Comparison of ENCODE assay signal across 37 cellular contexts in genomic region chr9:24545847-24546522, GRCh38. TPM values are rescaled to one million over a fixed set of nuclear protein-coding genes. Genes with fewer than 3 reads are reported as not detected.
"Had no signal": no experiment of that assay in that cellular context is flagged by ENCODE, and none has a peak within 500 bp of the region (broad histone marks: within the 10 kb centered on the region; RNA-seq: fewer than 3 reads in every experiment).

Gene IZUMO3 (minus strand): TSS chr9:24545897. CDS start chr9:24545649, 248 bp downstream.

- DNase-seq: activated CD4-positive, alpha-beta memory T cell treated with anti-CD3 and anti-CD28 coated beads, Interleukin-2, amount 10 ng/mL, durations not matched to agents 7 days and 5 days; activated CD4-positive, alpha-beta T cell treated with anti-CD3 and anti-CD28 coated beads for 1 hour; activated CD4-positive, alpha-beta T cell treated with anti-CD3 and anti-CD28 coated beads for 36 hours; activated CD4-positive, alpha-beta T cell treated with anti-CD3 and anti-CD28 coated beads for 48 hours; activated CD4-positive, alpha-beta T cell treated with anti-CD3 and anti-CD28 coated beads, Interleukin-2, amount 10 ng/mL, durations not matched to agents 7 days and 5 days; activated CD4-positive, alpha-beta T cell treated with anti-CD3 and anti-CD28 coated beads, Interleukin-2, amount 50 U/mL, for 48 hours; activated CD4-positive, CD25-positive, alpha-beta regulatory T cell; activated CD8-positive, alpha-beta memory T cell treated with anti-CD3 and anti-CD28 coated beads for 24 hours; activated CD8-positive, alpha-beta memory T cell treated with anti-CD3 and anti-CD28 coated beads, Interleukin-2, amount 10 ng/mL, durations not matched to agents 7 days and 5 days; activated CD8-positive, alpha-beta memory T cell treated with anti-CD3 and anti-CD28 coated beads, Interleukin-2, amount 50 U/mL, for 48 hours; activated effector memory CD4-positive, alpha-beta T cell treated with Interleukin-2 at 50 U/mL for 16 hours; activated gamma-delta T cell; activated naive CD4-positive, alpha-beta T cell treated with anti-CD3 and anti-CD28 coated beads for 36 hours; activated naive CD4-positive, alpha-beta T cell treated with anti-CD3 and anti-CD28 coated beads, Interleukin-2, amount 50 U/mL, for 16 hours; activated naive CD8-positive, alpha-beta T cell treated with anti-CD3 and anti-CD28 coated beads for 36 hours; activated T-cell treated with anti-CD3 and anti-CD28 coated beads, Interleukin-2, amount 50 U/mL, for 24 hours; activated T-cell treated with anti-CD3 and anti-CD28 coated beads, Interleukin-2, amount 50 U/mL, for 48 hours; adrenal gland; amniotic stem cell; aorta; body of pancreas; brain microvascular endothelial cell; cerebellar nuclear complex; SW 1271; T-helper 1 cell; T-helper 2 cell; T-helper 9 cell had no signal

- H3K36me3 Mint-ChIP-seq: activated CD8-positive, alpha-beta memory T cell treated with anti-CD3 and anti-CD28 coated beads, Interleukin-2, amount 10 ng/mL, durations not matched to agents 7 days and 5 days; activated naive CD4-positive, alpha-beta T cell treated with anti-CD3 and anti-CD28 coated beads, Interleukin-2, amount 50 U/mL, for 72 hours; activated naive CD8-positive, alpha-beta T cell treated with anti-CD3 and anti-CD28 coated beads for 36 hours had no signal

- H3K4me1 Mint-ChIP-seq: activated CD4-positive, alpha-beta memory T cell treated with anti-CD3 and anti-CD28 coated beads, Interleukin-2, amount 10 ng/mL, durations not matched to agents 7 days and 5 days; activated CD4-positive, alpha-beta T cell treated with anti-CD3 and anti-CD28 coated beads for 36 hours; activated CD4-positive, alpha-beta T cell treated with anti-CD3 and anti-CD28 coated beads, Interleukin-2, amount 10 ng/mL, durations not matched to agents 7 days and 5 days; activated CD8-positive, alpha-beta memory T cell treated with anti-CD3 and anti-CD28 coated beads, Interleukin-2, amount 10 ng/mL, durations not matched to agents 7 days and 5 days; activated naive CD8-positive, alpha-beta T cell treated with anti-CD3 and anti-CD28 coated beads for 36 hours; central memory CD8-positive, alpha-beta T cell had no signal

- H3K4me1 ChIP-seq: adrenal gland, body of pancreas, breast epithelium had no signal

- H3K27ac ChIP-seq: adrenal gland, body of pancreas, brain microvascular endothelial cell, breast epithelium, VCaP had no signal

- ATAC-seq: activated CD4-positive, alpha-beta T cell treated with anti-CD3 and anti-CD28 coated beads for 36 hours; activated CD4-positive, CD25-positive, alpha-beta regulatory T cell treated with anti-CD3 and anti-CD28 coated beads, Interleukin-2, amount 50 U/mL, for 24 hours; activated CD8-positive, alpha-beta memory T cell treated with anti-CD3 and anti-CD28 coated beads, Interleukin-2, amount 10 ng/mL, durations not matched to agents 7 days and 5 days; activated naive CD4-positive, alpha-beta T cell treated with anti-CD3 and anti-CD28 coated beads, Interleukin-2, amount 50 U/mL, for 72 hours; body of pancreas had no signal

- H3K36me3 ChIP-seq: adrenal gland, brain microvascular endothelial cell, breast epithelium had no signal

- H3K27me3 Mint-ChIP-seq: activated CD4-positive, alpha-beta memory T cell treated with anti-CD3 and anti-CD28 coated beads, Interleukin-2, amount 10 ng/mL, durations not matched to agents 7 days and 5 days; activated CD4-positive, alpha-beta T cell treated with anti-CD3 and anti-CD28 coated beads for 36 hours; activated CD4-positive, alpha-beta T cell treated with anti-CD3 and anti-CD28 coated beads, Interleukin-2, amount 10 ng/mL, durations not matched to agents 7 days and 5 days; activated CD8-positive, alpha-beta memory T cell treated with anti-CD3 and anti-CD28 coated beads, Interleukin-2, amount 10 ng/mL, durations not matched to agents 7 days and 5 days; activated naive CD8-positive, alpha-beta T cell treated with anti-CD3 and anti-CD28 coated beads for 36 hours; activated T-cell treated with anti-CD3 and anti-CD28 coated beads, Interleukin-2, amount 50 U/mL, for 24 hours; central memory CD8-positive, alpha-beta T cell had no signal

- H3K9me3 ChIP-seq: adrenal gland, body of pancreas, breast epithelium had no signal

- H3K27ac Mint-ChIP-seq: activated CD4-positive, alpha-beta memory T cell treated with anti-CD3 and anti-CD28 coated beads, Interleukin-2, amount 10 ng/mL, durations not matched to agents 7 days and 5 days; activated CD4-positive, alpha-beta T cell treated with anti-CD3 and anti-CD28 coated beads for 36 hours; activated CD4-positive, alpha-beta T cell treated with anti-CD3 and anti-CD28 coated beads, Interleukin-2, amount 10 ng/mL, durations not matched to agents 7 days and 5 days; activated CD8-positive, alpha-beta memory T cell treated with anti-CD3 and anti-CD28 coated beads, Interleukin-2, amount 10 ng/mL, durations not matched to agents 7 days and 5 days; activated naive CD4-positive, alpha-beta T cell treated with anti-CD3 and anti-CD28 coated beads for 36 hours; activated naive CD4-positive, alpha-beta T cell treated with anti-CD3 and anti-CD28 coated beads, Interleukin-2, amount 50 U/mL, for 72 hours; activated naive CD8-positive, alpha-beta T cell treated with anti-CD3 and anti-CD28 coated beads for 36 hours; activated T-cell treated with anti-CD3 and anti-CD28 coated beads, Interleukin-2, amount 50 U/mL, for 24 hours; activated T-helper 2 cell treated with anti-CD3 and anti-CD28 coated beads, Interferon-gamma antibody, Interleukin-2, Interleukin-4, amounts not matched to agents 10 μg/mL and 5 μg/mL and 100 μg/mL, durations not matched to agents 14 hours and 24 hours and 36 hours; T-helper 1 cell treated with Interleukin-12 subunit alpha and Interleukin-12 subunit beta and Interleukin-4 antibody, amounts not matched to agents 30 μg/mL and 1 μg/mL, for 36 hours; T-helper 2 cell treated with Interferon-gamma antibody and Interleukin-4, amounts not matched to agents 5 μg/mL and 100 μg/mL, for 36 hours had no signal

- H3K4me3 Mint-ChIP-seq: activated CD4-positive, alpha-beta memory T cell treated with anti-CD3 and anti-CD28 coated beads, Interleukin-2, amount 10 ng/mL, durations not matched to agents 7 days and 5 days; activated CD4-positive, alpha-beta T cell treated with anti-CD3 and anti-CD28 coated beads for 36 hours; activated CD4-positive, alpha-beta T cell treated with anti-CD3 and anti-CD28 coated beads, Interleukin-2, amount 10 ng/mL, durations not matched to agents 7 days and 5 days; activated CD8-positive, alpha-beta memory T cell treated with anti-CD3 and anti-CD28 coated beads, Interleukin-2, amount 10 ng/mL, durations not matched to agents 7 days and 5 days; activated naive CD4-positive, alpha-beta T cell treated with anti-CD3 and anti-CD28 coated beads for 36 hours; activated naive CD8-positive, alpha-beta T cell treated with anti-CD3 and anti-CD28 coated beads for 36 hours; activated T-cell treated with anti-CD3 and anti-CD28 coated beads, Interleukin-2, amount 50 U/mL, for 24 hours; central memory CD8-positive, alpha-beta T cell; T-helper 1 cell treated with Interleukin-12 subunit alpha and Interleukin-12 subunit beta and Interleukin-4 antibody, amounts not matched to agents 30 μg/mL and 1 μg/mL, for 36 hours; T-helper 2 cell treated with Interferon-gamma antibody and Interleukin-4, amounts not matched to agents 5 μg/mL and 100 μg/mL, for 36 hours had no signal

- H3K27me3 ChIP-seq: adrenal gland, body of pancreas, brain microvascular endothelial cell, breast epithelium had no signal

- H3K4me3 ChIP-seq: adrenal gland, body of pancreas, breast epithelium had no signal

RNA-seq across cellular contexts. Expression of gene IZUMO3, which starts in this region (rescaled TPM):
- total RNA-seq: activated CD4-positive, alpha-beta memory T cell treated with anti-CD3 and anti-CD28 coated beads, Interleukin-2, amount 10 ng/mL, durations not matched to agents 7 days and 5 days; activated CD4-positive, alpha-beta T cell treated with anti-CD3 and anti-CD28 coated beads for 36 hours; activated CD4-positive, alpha-beta T cell treated with anti-CD3 and anti-CD28 coated beads, Interleukin-2, amount 10 ng/mL, durations not matched to agents 7 days and 5 days; activated CD8-positive, alpha-beta memory T cell treated with anti-CD3 and anti-CD28 coated beads, Interleukin-2, amount 10 ng/mL, durations not matched to agents 7 days and 5 days; activated naive CD4-positive, alpha-beta T cell treated with anti-CD3 and anti-CD28 coated beads for 36 hours; activated naive CD4-positive, alpha-beta T cell treated with anti-CD3 and anti-CD28 coated beads, Interleukin-2, amount 50 U/mL, for 72 hours; activated naive CD8-positive, alpha-beta T cell treated with anti-CD3 and anti-CD28 coated beads for 36 hours; activated T-helper 2 cell treated with anti-CD3 and anti-CD28 coated beads, Interferon-gamma antibody, Interleukin-2, Interleukin-4, amounts not matched to agents 10 μg/mL and 5 μg/mL and 100 μg/mL, durations not matched to agents 14 hours and 24 hours and 36 hours; adrenal gland; aorta; astrocyte; body of pancreas; breast epithelium; cardiac septum had no signal
- polyA plus RNA-seq: adrenal gland, aorta had no signal
